1 cellular context compared by ENCODE assay signal in the genomic region with DNA sequence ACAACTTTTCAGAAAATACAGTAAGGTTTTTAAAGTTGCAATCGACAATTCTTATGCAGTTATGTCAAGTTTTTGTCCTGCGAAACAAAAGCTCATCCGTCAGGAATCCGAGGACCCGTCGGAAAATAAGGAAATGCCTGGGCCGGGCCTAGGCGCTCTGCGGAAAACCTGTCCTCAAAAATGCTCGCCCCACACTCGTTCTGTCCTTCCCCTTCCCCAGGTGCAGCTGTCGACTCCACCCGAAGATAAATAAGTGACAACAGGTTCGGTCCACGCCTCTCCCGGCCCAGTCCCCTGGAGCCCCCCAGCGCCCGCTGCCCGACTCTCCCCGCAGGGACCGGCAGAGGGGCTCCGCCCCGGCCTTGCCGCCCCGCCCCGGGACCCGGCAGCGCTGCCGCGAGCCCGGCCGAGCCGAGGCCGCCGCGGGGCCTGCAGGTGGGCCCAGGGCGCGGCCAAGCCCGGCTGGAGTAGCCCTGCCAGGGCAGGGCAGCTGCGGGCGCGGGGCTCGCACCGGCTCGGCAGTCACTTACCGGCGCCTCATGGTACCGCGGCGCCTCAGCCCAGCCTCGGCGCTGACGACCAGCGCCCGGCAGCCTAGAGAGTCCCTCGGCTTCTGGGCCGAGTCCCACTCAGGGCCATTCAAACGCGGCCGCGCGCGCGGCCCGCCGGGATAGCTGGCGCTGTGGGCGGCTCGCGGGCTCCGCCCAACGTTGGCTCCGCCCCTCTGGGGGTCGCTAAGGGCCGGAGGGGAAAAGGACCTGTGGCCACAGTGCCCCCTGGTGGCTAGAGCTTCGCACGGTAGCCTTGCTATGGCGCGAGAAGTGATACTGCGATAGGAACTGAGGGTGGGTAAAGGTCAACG.
TF ChIP-seq lines count a peak whose summit lies in the region.

Gene KATNBL1 (minus strand): TSS at position 676 of the 862 bp plus-strand sequence. CDS start 46,420 bp downstream, outside the sequence.

TF ChIP-seq in HCT116, 20 proteins besides CTCF, POLR2A, EP300 and RAD21 (continued from another document):
- TF ChIP-seq REST (IDR thresholded peaks at IDR 0.05; ENCODE audit: low read depth) = no peak
- TF ChIP-seq EGR1 (IDR thresholded peaks at IDR 0.05; ENCODE audit: low read depth) = no peak
- peak; percentile 93 for TF ChIP-seq POLR2AphosphoS5 (IDR thresholded peaks at IDR 0.05; ENCODE audit: low read depth, low read length)
